Comparison of ENCODE assay signal across 1 cellular context in the genomic region with DNA sequence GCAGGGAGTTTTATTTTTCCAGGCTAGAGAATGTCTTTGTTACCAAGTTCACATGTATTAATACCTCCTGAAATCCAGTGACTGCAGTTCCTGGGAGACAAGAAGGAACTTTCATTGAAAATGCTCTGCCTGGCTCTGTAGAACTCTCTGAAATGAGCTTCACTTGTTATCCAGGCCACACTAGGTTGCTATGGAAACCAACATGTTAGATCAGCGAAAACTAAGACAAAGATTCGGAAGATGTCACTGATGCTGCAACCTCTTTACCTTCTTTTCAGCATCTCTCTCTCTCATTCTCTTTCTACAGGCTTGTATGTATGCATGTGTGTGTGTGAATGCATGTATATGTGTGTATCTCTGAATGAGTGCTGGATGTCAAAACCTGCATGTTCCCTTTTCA.
A peak's percentile ranks its signal among the peaks of the same experiment; 100 is the strongest.
TF ChIP-seq lines count a peak whose summit lies in the region.

No MANE protein-coding gene starts in this region.

TF ChIP-seq in K562, 482 proteins besides CTCF, POLR2A, EP300 and RAD21:
- TF ChIP-seq ZNF3 (CRISPR knock-in tag; IDR thresholded peaks at IDR 0.05) = no peak
- peak; percentile 87 for TF ChIP-seq RFX1 (IDR thresholded peaks at IDR 0.05)
